In genomic region chrX:12790878-12791252, GRCh38 we compare ENCODE assay signal across 8 cellular contexts. TPM values are rescaled to one million over a fixed set of nuclear protein-coding genes. Genes with fewer than 3 reads are reported as not detected.
A peak's percentile ranks its signal among the peaks of the same experiment; 100 is the strongest.
DNase-seq lines count a peak whose midpoint lies in the region; ATAC-seq and TF ChIP-seq lines count a peak whose summit lies in the region.

No MANE protein-coding gene starts in this region.

- H3K9ac ChIP-seq in HUES6 (ENCODE audit: low read length) = peak overlapping the region; percentile 52
- no peak overlapping the region for H3K9ac ChIP-seq in mammary epithelial cell (ENCODE audit: insufficient read depth, low read length)
- peak overlapping the region; percentile 55 for H3K9ac ChIP-seq in mucosa of stomach (ENCODE audit: low read length)

- H3K27ac ChIP-seq in HUES6 (ENCODE audit: low read depth, low read length) (no peak overlapping the region), mammary epithelial cell (ENCODE audit: insufficient read depth, low read depth, low read length) (no peak overlapping the region)

- in situ Hi-C loops in mammary epithelial cell (cut with MboI; ENCODE audit: low sequenced_read_pairs in 2 of 2) = no loop called here

- peaks cover 24% of the 10 kb centered on the region for H3K4me1 Mint-ChIP-seq in stimulated activated naive CD8-positive, alpha-beta T cell treated with anti-CD3 and anti-CD28 coated beads, Interleukin-15, Interleukin-2, amounts not matched to agents 100 ng/mL and 50 ng/mL, for 24 hours (ENCODE audit: low read depth)

- H3K4me3 Mint-ChIP-seq in stimulated activated naive CD8-positive, alpha-beta T cell treated with anti-CD3 and anti-CD28 coated beads, Interleukin-15, Interleukin-2, amounts not matched to agents 100 ng/mL and 50 ng/mL, for 24 hours = peak overlapping the region; percentile 82

- peaks cover 14% of the 10 kb centered on the region for H3K4me1 ChIP-seq in HUES6 (ENCODE audit: control insufficient read depth, insufficient read depth, low read length)
- H3K4me1 ChIP-seq in mammary epithelial cell (ENCODE audit: insufficient read depth, low read length) = no peaks in the 10 kb centered on the region
- no peaks in the 10 kb centered on the region for H3K4me1 ChIP-seq in mucosa of stomach (ENCODE audit: control insufficient read depth, insufficient read depth, low read length)

- ATAC-seq in stimulated activated naive CD8-positive, alpha-beta T cell treated with anti-CD3 and anti-CD28 coated beads, Interleukin-15, Interleukin-2, amounts not matched to agents 100 U/mL and 50 U/mL, for 24 hours = no peak

- peak overlapping the region; percentile 94 for H2AFZ ChIP-seq in mammary epithelial cell (ENCODE audit: low read depth, low read length)

- CTCF ChIA-PET in mammary epithelial cell (lab: Charles Lee; ENCODE audit: low non-redundant PET) = no interaction called here

- H3K27me3 Mint-ChIP-seq in stimulated activated naive CD8-positive, alpha-beta T cell treated with anti-CD3 and anti-CD28 coated beads, Interleukin-15, Interleukin-2, amounts not matched to agents 100 ng/mL and 50 ng/mL, for 24 hours = no peaks in the 10 kb centered on the region

- BruUV-seq in mammary epithelial cell (replicated peaks; lab: Mats Ljungman, UMichigan) = no TSS peak

- H4K20me1 ChIP-seq in mammary epithelial cell (ENCODE audit: insufficient read depth, low read length) = no peaks in the 10 kb centered on the region

- TF ChIP-seq CTCF in mammary epithelial cell (conservative IDR thresholded peaks at IDR 0.05 in 1 of 2, IDR thresholded peaks at IDR 0.05 in 1 of 2; ENCODE audit: extremely low read depth in 1 of 2, insufficient read depth in 1 of 2, low read depth in 1 of 2, low read length in 2 of 2) = no peak

- H3K9me3 ChIP-seq in HUES6 (ENCODE audit: control insufficient read depth, insufficient read depth, low read depth, low read length) = no peaks in the 10 kb centered on the region; the same call in 1 of the 2 replicates
- no peaks in the 10 kb centered on the region for H3K9me3 ChIP-seq in mammary epithelial cell (replicated peaks; ENCODE audit: insufficient read depth, low read length)
- H3K9me3 ChIP-seq in mucosa of stomach (ENCODE audit: control insufficient read depth, low read length) = no peaks in the 10 kb centered on the region

- dilution Hi-C loops in mammary epithelial cell (cut with HindIII; ENCODE audit: low sequenced_read_pairs) = no loop called here

- peaks cover 27% of the 10 kb centered on the region for H3K36me3 Mint-ChIP-seq in stimulated activated naive CD8-positive, alpha-beta T cell treated with anti-CD3 and anti-CD28 coated beads, Interleukin-15, Interleukin-2, amounts not matched to agents 100 ng/mL and 50 ng/mL, for 24 hours (ENCODE audit: low read depth)

- H3K4me3 ChIP-seq in HUES6 (ENCODE audit: low read depth, low read length) (peak overlapping the region; percentile 99), mammary epithelial cell (replicated peaks in 1 of 3; ENCODE audit: insufficient read depth in 1 of 3, low read depth in 2 of 3, low read length in 3 of 3) (peak overlapping the region; percentile 68 to 82 (median 73)), mucosa of stomach (ENCODE audit: low read length) (peak overlapping the region; percentile 31)

- peaks cover 38% of the 10 kb centered on the region for H3K79me2 ChIP-seq in mammary epithelial cell (ENCODE audit: insufficient read depth, low read length)

- no peaks in the 10 kb centered on the region for H3K9me3 Mint-ChIP-seq in stimulated activated naive CD8-positive, alpha-beta T cell treated with anti-CD3 and anti-CD28 coated beads, Interleukin-15, Interleukin-2, amounts not matched to agents 100 ng/mL and 50 ng/mL, for 24 hours

- 15% methylated on average over 7 of the region's 21 CpGs for WGBS in mammary epithelial cell (ENCODE audit: low coverage, missing lambda C conversion rate)

- no peak for DNase-seq in stimulated activated naive CD8-positive, alpha-beta T cell treated with anti-CD3 and anti-CD28 coated beads, Interleukin-15, Interleukin-2, amounts not matched to agents 100 U/mL and 50 U/mL, for 24 hours
- DNase-seq in mammary epithelial cell (no peak), NCI-H187 treated with DMSO at 0.1 percent for 48 hours (lab: John Stamatoyannopoulos, UW) (no peak), GOT3 (lab: John Stamatoyannopoulos, UW) (no peak)
- DNase-seq in stimulated activated CD4-positive, alpha-beta T cell treated with anti-CD3 and anti-CD28 coated beads, Interleukin-1b, Interleukin-23, amount 100 ng/mL, for 48 hours = no peak

- H3K27me3 ChIP-seq in HUES6 (ENCODE audit: control insufficient read depth, insufficient read depth, low read length) = peaks cover 25% of the 10 kb centered on the region
- no peaks in the 10 kb centered on the region for H3K27me3 ChIP-seq in mammary epithelial cell (ENCODE audit: insufficient read depth, low read length)
- H3K27me3 ChIP-seq in mucosa of stomach (ENCODE audit: control insufficient read depth, insufficient read depth, low read length) = no peaks in the 10 kb centered on the region

- H3K27ac Mint-ChIP-seq in stimulated activated naive CD8-positive, alpha-beta T cell treated with anti-CD3 and anti-CD28 coated beads, Interleukin-15, Interleukin-2, amounts not matched to agents 100 ng/mL and 50 ng/mL, for 24 hours = peak overlapping the region; percentile 88

- H3K36me3 ChIP-seq in HUES6 (ENCODE audit: control insufficient read depth, insufficient read depth, low read length) (peaks cover 23% of the 10 kb centered on the region; the same call in 1 of the 2 replicates), mammary epithelial cell (ENCODE audit: insufficient read depth, low read length) (no peaks in the 10 kb centered on the region), mucosa of stomach (ENCODE audit: control insufficient read depth, insufficient read depth, low read length) (no peaks in the 10 kb centered on the region)

- intact Hi-C loops in mammary epithelial cell (cut with micrococcal nuclease) = no loop called here

- peak overlapping the region; percentile 85 for H3K4me2 ChIP-seq in mammary epithelial cell (ENCODE audit: insufficient read depth, low read depth, low read length)

RNA-seq across cellular contexts. Expression of gene PRPS2, which starts 0.3 kb away (rescaled TPM):
- 10 to 100 TPM; 19.2 to 51.3 TPM for total RNA-seq in mammary epithelial cell
- polyA plus RNA-seq in mammary epithelial cell = 38.0 TPM
- 60.4 TPM for polyA minus RNA-seq in mammary epithelial cell

Comparison
In these comparisons a context has a peak if more than half of its experiments do, and no peak if none do; other contexts are left out.
1. H3K4me3 ChIP-seq: peak in every context shown above with its lines; median percentile 99 in HUES6; 73 in mammary epithelial cell; 31 in mucosa of stomach.